Comparison of ENCODE assay signal across 12 cellular contexts in genomic region chr14:94143239-94143638, GRCh38. TPM values are rescaled to one million over a fixed set of nuclear protein-coding genes. Genes with fewer than 3 reads are reported as not detected.
A peak's percentile ranks its signal among the peaks of the same experiment; 100 is the strongest.
DNase-seq lines count a peak whose midpoint lies in the region; ATAC-seq, FAIRE-seq and TF ChIP-seq lines count a peak whose summit lies in the region.
"Had no signal": no experiment of that assay in that cellular context is flagged by ENCODE, and none has a peak within 500 bp of the region (broad histone marks: within the 10 kb centered on the region; RNA-seq: fewer than 3 reads in every experiment).

No MANE protein-coding gene starts in this region.

- no peaks in the 10 kb centered on the region for H3K36me3 Mint-ChIP-seq in activated CD4-positive, alpha-beta T cell treated with anti-CD3 and anti-CD28 coated beads for 36 hours (ENCODE audit: low read depth)
- H3K36me3 Mint-ChIP-seq in nephron progenitor cell (ENCODE audit: low read depth) = no peaks in the 10 kb centered on the region
- no peaks in the 10 kb centered on the region for H3K36me3 Mint-ChIP-seq in CD4-positive, alpha-beta memory T cell
- H3K36me3 Mint-ChIP-seq: naive thymus-derived CD8-positive, alpha-beta T cell had no signal

- H3K9me3 ChIP-seq in GM12878 (replicated peaks; ENCODE audit: control insufficient read depth, insufficient read depth, low read length) (no peaks in the 10 kb centered on the region; the same call in 2 of the 3 replicates), uterus (no peaks in the 10 kb centered on the region)
- H3K9me3 ChIP-seq in CD4-positive, alpha-beta memory T cell (ENCODE audit: control insufficient read depth in 1 of 2, low read length in 2 of 2) = no peaks in the 10 kb centered on the region
- H3K9me3 ChIP-seq: ascending aorta, BLaER1 had no signal

- SMC1A ChIA-PET in GM12878 (lab: Charles Lee; ENCODE audit: uncharacterized antibody, unreplicated experiment) = interaction anchor here (0.6 to 0.7 kb wide), 2 partner anchors 14 to 108 kb away, joined by 3 read pairs; no protein-coding TSS in a partner anchor

- TF ChIP-seq RAD21 in GM12878 (IDR thresholded peaks at IDR 0.05; ENCODE audit: insufficient read depth, low read depth, low read length) = peak; percentile 33

- H3K4me3 ChIP-seq in GM12878 (no peak overlapping the region), uterus (no peak overlapping the region)
- no peak overlapping the region for H3K4me3 ChIP-seq in CD4-positive, alpha-beta memory T cell (ENCODE audit: low read length in 2 of 2)
- H3K4me3 ChIP-seq: ascending aorta, BLaER1 had no signal

- peak; percentile 37 to 49 (median 41); a peak in 5 of 6 replicates for TF ChIP-seq CTCF in GM12878 (IDR thresholded peaks at IDR 0.05 in 2 of 3, conservative IDR thresholded peaks at IDR 0.05 in 1 of 3; ENCODE audit: control insufficient read depth in 2 of 3, extremely low read depth in 1 of 3, insufficient read depth in 1 of 3, low read depth in 3 of 3, low read length in 3 of 3)
- peak; percentile 51 for TF ChIP-seq CTCF in nephron progenitor cell (IDR thresholded peaks at IDR 0.05)
- TF ChIP-seq CTCF in uterus (IDR thresholded peaks at IDR 0.05) = no peak

- RAD21 ChIA-PET in GM12878 (lab: Charles Lee; ENCODE audit: unreplicated experiment) = interaction anchor here (1.2 kb wide), 1 partner anchor 107 kb away, joined by 3 read pairs; no protein-coding TSS in a partner anchor

- H3K9me3 Mint-ChIP-seq in activated CD4-positive, alpha-beta T cell treated with anti-CD3 and anti-CD28 coated beads for 36 hours (ENCODE audit: low read depth) = no peaks in the 10 kb centered on the region
- H3K9me3 Mint-ChIP-seq in nephron progenitor cell = no peaks in the 10 kb centered on the region
- peaks cover 0 to 4% (median 0%) of the 10 kb centered on the region in 8 donors for H3K9me3 Mint-ChIP-seq in CD4-positive, alpha-beta memory T cell
- H3K9me3 Mint-ChIP-seq: naive thymus-derived CD8-positive, alpha-beta T cell had no signal

- TF ChIP-seq POLR2A in GM12878 (IDR thresholded peaks at IDR 0.05; ENCODE audit: low read depth, low read length) = no peak
- TF ChIP-seq POLR2A in uterus (IDR thresholded peaks at IDR 0.05) = no peak

- BruUV-seq in GM12878 (replicated peaks; lab: Mats Ljungman, UMichigan) = no TSS peak

- H3K9ac ChIP-seq in GM12878 (ENCODE audit: control insufficient read depth, insufficient read depth, low read length) = no peak overlapping the region
- H3K9ac ChIP-seq: BLaER1 had no signal

- POLR2A ChIA-PET in activated CD4-positive, alpha-beta T cell treated with anti-CD3 and anti-CD28 coated beads for 36 hours (lab: Charles Lee) = interaction anchor here (0.6 to 0.7 kb wide), 2 partner anchors 10 to 27 kb away, joined by 3 to 10 read pairs; no protein-coding TSS in a partner anchor
- POLR2A ChIA-PET in GM12878 (lab: Charles Lee) = no interaction called here
- POLR2A ChIA-PET in CD4-positive, alpha-beta memory T cell (lab: Charles Lee; ENCODE audit: partially characterized antibody) = interaction anchor here (1.0 to 1.2 kb wide), 2 partner anchors 27 to 32 kb away, joined by 3 to 4 read pairs; no protein-coding TSS in a partner anchor

- no peak overlapping the region for H2AFZ ChIP-seq in GM12878 (ENCODE audit: control insufficient read depth, low read depth, low read length)

- H3K79me2 ChIP-seq in GM12878 (ENCODE audit: control insufficient read depth, insufficient read depth, low read length) = no peaks in the 10 kb centered on the region

- peaks cover 16% of the 10 kb centered on the region for H3K4me1 Mint-ChIP-seq in activated CD4-positive, alpha-beta T cell treated with anti-CD3 and anti-CD28 coated beads for 36 hours
- H3K4me1 Mint-ChIP-seq in nephron progenitor cell = peaks cover 11% of the 10 kb centered on the region
- H3K4me1 Mint-ChIP-seq in CD4-positive, alpha-beta memory T cell = peaks cover 12 to 17% (median 17%) of the 10 kb centered on the region in 4 donors

- H3K27me3 ChIP-seq in GM12878 (replicated peaks in 1 of 2; ENCODE audit: control insufficient read depth in 2 of 2, insufficient read depth in 2 of 2, low read length in 1 of 2) (no peaks in the 10 kb centered on the region), uterus (no peaks in the 10 kb centered on the region)
- H3K27me3 ChIP-seq in CD4-positive, alpha-beta memory T cell (ENCODE audit: insufficient read depth, low read length) = no peaks in the 10 kb centered on the region
- H3K27me3 ChIP-seq: ascending aorta, BLaER1 had no signal

- H3K27ac ChIP-seq in GM12878 (ENCODE audit: control insufficient read depth, insufficient read depth) (no peak overlapping the region), uterus (no peak overlapping the region)
- H3K27ac ChIP-seq in CD4-positive, alpha-beta memory T cell (ENCODE audit: low read depth, low read length) = no peak overlapping the region
- H3K27ac ChIP-seq: ascending aorta, BLaER1 had no signal

- H4K20me1 ChIP-seq in GM12878 (ENCODE audit: control insufficient read depth, insufficient read depth) = no peaks in the 10 kb centered on the region
- H4K20me1 ChIP-seq: BLaER1 had no signal

- WGBS in GM12878 (ENCODE audit: insufficient coverage, insufficient replicate concordance, low lambda C conversion rate, missing lambda C conversion rate) = 22% methylated on average over 3 of the region's 3 CpGs

- no peak overlapping the region for H3K4me3 Mint-ChIP-seq in activated CD4-positive, alpha-beta T cell treated with anti-CD3 and anti-CD28 coated beads for 36 hours
- no peak overlapping the region for H3K4me3 Mint-ChIP-seq in nephron progenitor cell
- no peak overlapping the region for H3K4me3 Mint-ChIP-seq in CD4-positive, alpha-beta memory T cell
- H3K4me3 Mint-ChIP-seq: naive thymus-derived CD8-positive, alpha-beta T cell had no signal

- no peak overlapping the region for H3K27ac Mint-ChIP-seq in activated CD4-positive, alpha-beta T cell treated with anti-CD3 and anti-CD28 coated beads for 36 hours
- H3K27ac Mint-ChIP-seq in nephron progenitor cell = no peak overlapping the region
- H3K27ac Mint-ChIP-seq in CD4-positive, alpha-beta memory T cell = no peak overlapping the region
- H3K27ac Mint-ChIP-seq: naive thymus-derived CD8-positive, alpha-beta T cell had no signal

- H3K36me3 ChIP-seq in GM12878 (ENCODE audit: control insufficient read depth in 2 of 2, insufficient read depth in 2 of 2, low read length in 1 of 2) (no peaks in the 10 kb centered on the region), uterus (no peaks in the 10 kb centered on the region)
- no peaks in the 10 kb centered on the region for H3K36me3 ChIP-seq in CD4-positive, alpha-beta memory T cell (ENCODE audit: insufficient read depth, low read length)
- H3K36me3 ChIP-seq: ascending aorta, BLaER1 had no signal

- intact Hi-C loops in activated CD4-positive, alpha-beta T cell treated with anti-CD3 and anti-CD28 coated beads for 36 hours (cut with DNase I, micrococcal nuclease) = no loop called here
- intact Hi-C loops in GM12878 (cut with micrococcal nuclease; ENCODE audit: unreplicated experiment) = no loop called here
- intact Hi-C loops in CD4-positive, alpha-beta memory T cell (cut with micrococcal nuclease) = no loop called here
- intact Hi-C loops in uterus (cut with DNase I; ENCODE audit: low total_unique reads) = no loop called here

- H3K27me3 Mint-ChIP-seq in activated CD4-positive, alpha-beta T cell treated with anti-CD3 and anti-CD28 coated beads for 36 hours = no peaks in the 10 kb centered on the region
- H3K27me3 Mint-ChIP-seq in nephron progenitor cell (ENCODE audit: low read depth, poor library complexity) = peaks cover 9% of the 10 kb centered on the region
- H3K27me3 Mint-ChIP-seq in CD4-positive, alpha-beta memory T cell = peaks cover 1% of the 10 kb centered on the region in 2 donors

- H3K4me2 ChIP-seq in GM12878 (ENCODE audit: control insufficient read depth, insufficient read depth) = no peak overlapping the region
- H3K4me2 ChIP-seq: BLaER1 had no signal

- ATAC-seq in activated CD4-positive, alpha-beta T cell treated with anti-CD3 and anti-CD28 coated beads for 36 hours = peak; percentile 60
- peak; percentile 83 for ATAC-seq in GM12878
- no peak for ATAC-seq in HG02588 (IDR thresholded peaks at IDR 0.05; ENCODE audit: unreplicated experiment)

- no peak for FAIRE-seq in GM12878 (lab: Jason Lieb, UNC)

- no peak for TF ChIP-seq EP300 in GM12878 (IDR thresholded peaks at IDR 0.05; ENCODE audit: borderline replicate concordance in 1 of 2, control insufficient read depth in 1 of 2, low read depth in 2 of 2, low read length in 2 of 2)

- in situ Hi-C loops in GM12878 (cut with MboI) = no loop called here

- H3K4me1 ChIP-seq in GM12878 (ENCODE audit: control insufficient read depth, insufficient read depth, low read length) = peaks cover 5% of the 10 kb centered on the region
- H3K4me1 ChIP-seq in CD4-positive, alpha-beta memory T cell (ENCODE audit: insufficient read depth, low read length) = peaks cover 7% of the 10 kb centered on the region
- H3K4me1 ChIP-seq in uterus = no peaks in the 10 kb centered on the region
- H3K4me1 ChIP-seq: ascending aorta, BLaER1 had no signal

- CTCF ChIA-PET in activated CD4-positive, alpha-beta T cell treated with anti-CD3 and anti-CD28 coated beads for 36 hours (lab: Charles Lee) = interaction anchor here (0.8 to 3.3 kb wide), 7 partner anchors 9 to 203 kb away, joined by 3 to 19 read pairs (median 4); no protein-coding TSS in a partner anchor
- CTCF ChIA-PET in GM12878 (lab: Yijun Ruan, JAX) = interaction anchor here (1.8 to 8.9 kb wide), 3 partner anchors 11 to 107 kb away, joined by 10 to 221 read pairs (median 34); no protein-coding TSS in a partner anchor
- CTCF ChIA-PET in CD4-positive, alpha-beta memory T cell (lab: Charles Lee; ENCODE audit: partially characterized antibody) = interaction anchor here (1.3 to 11.1 kb wide), 6 partner anchors 13 to 172 kb away, joined by 3 to 119 read pairs (median 6); partner anchors contain the start of gene IFI27L2

- DNase-seq in activated CD4-positive, alpha-beta T cell treated with anti-CD3 and anti-CD28 coated beads for 36 hours = peak; percentile 44
- no peak for DNase-seq in activated CD4-positive, alpha-beta T cell treated with anti-CD3 and anti-CD28 coated beads, Interleukin-2, amount 50 U/mL, for 4 hours
- peak; percentile 8 for DNase-seq in HT-29 (ENCODE audit: low spot score)
- DNase-seq in GM12878 (ENCODE audit: low read depth, low spot score) = no peak
- DNase-seq in nephron progenitor cell = peak; percentile 20
- no peak for DNase-seq in CD4-positive, alpha-beta memory T cell
- DNase-seq in uterus = no peak
- DNase-seq: activated CD4-positive, alpha-beta T cell treated with anti-CD3 and anti-CD28 coated beads, Interleukin-2, amount 50 U/mL, for 1 hour had no signal

RNA-seq across cellular contexts. Expression of gene IFI27L2, which starts 13.8 kb away (rescaled TPM):
- total RNA-seq in activated CD4-positive, alpha-beta T cell treated with anti-CD3 and anti-CD28 coated beads for 36 hours = 10 to 100 TPM; 57.3 to 66.9 TPM
- 52.3 and 56.9 TPM in 2 replicates for total RNA-seq in HT-29 (2014; rRNA removed; shearing (Covaris generic))
- 7.1 and 11.9 TPM in 2 replicates for total RNA-seq in GM12878 (2013; cell fraction: nucleolus; rRNA removed)
- total RNA-seq in GM12878 (2014; rRNA removed) = 109 and 134 TPM in 2 replicates
- 46.9 and 54.2 TPM in 2 replicates for total RNA-seq in GM12878 (2014; rRNA removed; fragmentation: Illumina TruSeq; extraction: Trizol)
- total RNA-seq in GM12878 (2021) = 59.5 and 66.9 TPM in 2 replicates
- polyA plus RNA-seq in GM12878 (2011; ENCODE audit: low read depth) = 39.6 TPM
- polyA plus RNA-seq in GM12878 (2011; rRNA removed) = 21.0 and 41.9 TPM in 2 replicates
- polyA plus RNA-seq in GM12878 (2011; cell fraction: cytosol; rRNA removed) = 113 and 133 TPM in 2 replicates
- polyA plus RNA-seq in GM12878 (2011; cell fraction: nucleus; rRNA removed) = 49.5 and 53.8 TPM in 2 replicates
- 99.3 and 161 TPM in 2 replicates for polyA plus RNA-seq in GM12878 (2012)
- polyA plus RNA-seq in GM12878 (2014; fragmentation: Illumina TruSeq; extraction: Trizol) = 8.9 and 31.9 TPM in 2 replicates
- 10 to 100 TPM; 26.6 to 61.2 TPM for polyA plus RNA-seq in GM12878 (2014; fragmentation: Nextera tagmentation; extraction: Ambion mirVana)
- polyA plus RNA-seq in GM12878 (2014; rRNA removed) = 121 and 126 TPM in 2 replicates
- polyA plus RNA-seq in GM12878 (2016; fragmentation: Nextera tagmentation; extraction: Ambion mirVana) = 10 to 100 TPM; 80.4 to 81.8 TPM
- polyA minus RNA-seq in GM12878 (2011; rRNA and poly(A)+ RNA removed) = 15.3 and 34.3 TPM in 2 replicates
- 10.2 and 11.0 TPM in 2 replicates for polyA minus RNA-seq in GM12878 (2011; cell fraction: cytosol; rRNA and poly(A)+ RNA removed)
- polyA minus RNA-seq in GM12878 (2011; cell fraction: nucleus; rRNA and poly(A)+ RNA removed) = 10.2 and 18.1 TPM in 2 replicates
- 10 to 100 TPM; 34.0 to 38.2 TPM for total RNA-seq in CD4-positive, alpha-beta memory T cell
- polyA plus RNA-seq in CD4-positive, alpha-beta memory T cell = 10 to 100 TPM; 61.4 to 87.9 TPM
- total RNA-seq in uterus = 100 to 1,000 TPM in 1 of 4 donors, 10 to 100 TPM in 3; 14.3 to 111 (median 45.0) TPM

RNA-seq across cellular contexts. Expression of gene PPP4R4, which starts 30.9 kb away (rescaled TPM):
- 10 to 100 TPM; 21.4 TPM for total RNA-seq in activated CD4-positive, alpha-beta T cell treated with anti-CD3 and anti-CD28 coated beads for 36 hours
- 0.03 and 0.94 TPM in 2 replicates for total RNA-seq in HT-29 (2014; rRNA removed; shearing (Covaris generic))
- 0.17 and 0.20 TPM in 2 replicates for total RNA-seq in GM12878 (2013; cell fraction: nucleolus; rRNA removed)
- total RNA-seq in GM12878 (2014; rRNA removed) (0.06 and 0.22 TPM in 2 replicates), GM12878 (2014; rRNA removed; fragmentation: Illumina TruSeq; extraction: Trizol) (0.13 and 0.28 TPM in 2 replicates), GM12878 (2021) (0.13 TPM in 1 of 2 replicates, not detected in the other), uterus (1 to 10 TPM in 3 of 4 donors, under 1 TPM in 1; 0.59 to 4.1 (median 2.0) TPM)
- polyA plus RNA-seq in GM12878 (2011; ENCODE audit: low read depth) = not detected
- polyA plus RNA-seq in GM12878 (2011; rRNA removed) (0.10 and 0.13 TPM in 2 replicates), GM12878 (2014; fragmentation: Illumina TruSeq; extraction: Trizol) (0.01 TPM in 1 of 2 replicates, not detected in the other), GM12878 (2014; fragmentation: Nextera tagmentation; extraction: Ambion mirVana) (under 1 TPM in 1 of 2 experiments, not detected in 1; 0.02 TPM), GM12878 (2014; rRNA removed) (not detected in 2 replicates), GM12878 (2016; fragmentation: Nextera tagmentation; extraction: Ambion mirVana) (not detected)
- 0.07 and 0.17 TPM in 2 replicates for polyA plus RNA-seq in GM12878 (2011; cell fraction: cytosol; rRNA removed)
- not detected in 2 replicates for polyA plus RNA-seq in GM12878 (2011; cell fraction: nucleus; rRNA removed)
- polyA plus RNA-seq in GM12878 (2012) = 0.08 and 0.20 TPM in 2 replicates
- polyA minus RNA-seq in GM12878 (2011; rRNA and poly(A)+ RNA removed) = 0.07 and 0.62 TPM in 2 replicates
- not detected in 2 replicates for polyA minus RNA-seq in GM12878 (2011; cell fraction: cytosol; rRNA and poly(A)+ RNA removed)
- 0.24 and 0.96 TPM in 2 replicates for polyA minus RNA-seq in GM12878 (2011; cell fraction: nucleus; rRNA and poly(A)+ RNA removed)
- total RNA-seq in CD4-positive, alpha-beta memory T cell = 1 to 10 TPM; 6.3 to 7.3 TPM
- polyA plus RNA-seq in CD4-positive, alpha-beta memory T cell = 1 to 10 TPM in 1 of 2 donors, under 1 TPM in 1; 0.38 to 1.2 TPM
- total RNA-seq: ascending aorta had no signal

RNA-seq across cellular contexts. Expression of gene IFI27, which starts 32.7 kb away (rescaled TPM):
- 1 to 10 TPM; 3.0 to 3.1 TPM for total RNA-seq in activated CD4-positive, alpha-beta T cell treated with anti-CD3 and anti-CD28 coated beads for 36 hours
- total RNA-seq in HT-29 (2014; rRNA removed; shearing (Covaris generic)) = 481 and 816 TPM in 2 replicates
- 0.73 and 0.90 TPM in 2 replicates for total RNA-seq in GM12878 (2013; cell fraction: nucleolus; rRNA removed)
- total RNA-seq in GM12878 (2014; rRNA removed) (1.6 TPM in 2 replicates), GM12878 (2014; rRNA removed; fragmentation: Illumina TruSeq; extraction: Trizol) (0.97 and 1.4 TPM in 2 replicates), GM12878 (2021) (2.0 and 2.9 TPM in 2 replicates), uterus (100 to 1,000 TPM in 2 of 4 donors, 10 to 100 TPM in 1, 1 to 10 TPM in 1; 5.6 to 390 (median 196) TPM)
- 0.09 TPM for polyA plus RNA-seq in GM12878 (2011; ENCODE audit: low read depth)
- polyA plus RNA-seq in GM12878 (2011; rRNA removed) (31.3 and 45.5 TPM in 2 replicates), GM12878 (2014; fragmentation: Illumina TruSeq; extraction: Trizol) (1.1 and 1.5 TPM in 2 replicates), GM12878 (2014; fragmentation: Nextera tagmentation; extraction: Ambion mirVana) (1 to 10 TPM; 3.7 to 4.7 TPM), GM12878 (2014; rRNA removed) (1.3 TPM in 2 replicates), GM12878 (2016; fragmentation: Nextera tagmentation; extraction: Ambion mirVana) (1 to 10 TPM; 3.8 to 5.2 TPM)
- polyA plus RNA-seq in GM12878 (2011; cell fraction: cytosol; rRNA removed) = 130 and 135 TPM in 2 replicates
- polyA plus RNA-seq in GM12878 (2011; cell fraction: nucleus; rRNA removed) = 37.2 and 43.7 TPM in 2 replicates
- polyA plus RNA-seq in GM12878 (2012) = 1.1 and 1.4 TPM in 2 replicates
- polyA minus RNA-seq in GM12878 (2011; rRNA and poly(A)+ RNA removed) = 19.4 and 36.6 TPM in 2 replicates
- polyA minus RNA-seq in GM12878 (2011; cell fraction: cytosol; rRNA and poly(A)+ RNA removed) = 4.9 and 6.5 TPM in 2 replicates
- 4.4 and 5.1 TPM in 2 replicates for polyA minus RNA-seq in GM12878 (2011; cell fraction: nucleus; rRNA and poly(A)+ RNA removed)
- 1 to 10 TPM in 1 of 2 experiments, under 1 TPM in 1; 0.87 to 1.5 TPM for total RNA-seq in CD4-positive, alpha-beta memory T cell
- polyA plus RNA-seq in CD4-positive, alpha-beta memory T cell = 10 to 100 TPM; 15.9 to 24.0 TPM
- polyA plus RNA-seq: naive thymus-derived CD8-positive, alpha-beta T cell had no signal

Comparison
In these comparisons a context has a peak if more than half of its experiments do, and no peak if none do; other contexts are left out.
1. DNase-seq: peak in activated CD4-positive, alpha-beta T cell treated with anti-CD3 and anti-CD28 coated beads for 36 hours (single experiment), HT-29 (single experiment) and nephron progenitor cell (single experiment); none in activated CD4-positive, alpha-beta T cell treated with anti-CD3 and anti-CD28 coated beads, Interleukin-2, amount 50 U/mL, for 4 hours (0 of 2), GM12878 (single experiment), CD4-positive, alpha-beta memory T cell (0 of 5) and uterus (0 of 2).
2. CTCF ChIP-seq: peak in GM12878 (3 of 3) and nephron progenitor cell (single experiment); none in uterus (0 of 4).